ENCODE assay signal across 14 cellular contexts in the genomic region with DNA sequence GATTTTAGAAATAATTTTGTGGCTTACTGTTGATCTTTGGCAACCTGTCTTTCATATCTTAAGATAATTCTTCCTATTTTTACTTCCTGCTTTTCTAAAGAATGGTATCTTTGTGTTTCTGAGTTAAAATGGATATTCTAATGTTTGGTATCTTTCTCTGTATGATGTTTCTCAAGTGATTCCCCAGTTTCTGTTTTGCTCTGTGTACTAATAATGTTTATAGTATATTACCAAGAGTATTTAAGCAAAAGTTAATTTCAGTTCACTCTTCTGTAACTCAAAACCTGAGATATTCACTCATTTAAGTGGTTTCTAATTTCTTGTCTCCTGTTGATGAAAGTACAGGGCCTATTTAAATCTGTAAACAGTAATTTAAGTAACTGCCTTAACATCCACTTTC. TPM values are rescaled to one million over a fixed set of nuclear protein-coding genes. Genes with fewer than 3 reads are reported as not detected.
DNase-seq lines count a peak whose midpoint lies in the region; ATAC-seq, FAIRE-seq and TF ChIP-seq lines count a peak whose summit lies in the region.
"Had no signal": no experiment of that assay in that cellular context is flagged by ENCODE, and none has a peak within 500 bp of the region (broad histone marks: within the 10 kb centered on the region; RNA-seq: fewer than 3 reads in every experiment).

No MANE protein-coding gene starts in this region.

- ATAC-seq in GM18502 (IDR thresholded peaks at IDR 0.05; ENCODE audit: poor library complexity, unreplicated experiment) = peak; percentile 52
- ATAC-seq in GM21619 (IDR thresholded peaks at IDR 0.05; ENCODE audit: unreplicated experiment) = peak; percentile 48
- peak; percentile 54 for ATAC-seq in HG03432 (IDR thresholded peaks at IDR 0.05; ENCODE audit: unreplicated experiment)
- ATAC-seq in GM21360 (IDR thresholded peaks at IDR 0.05; ENCODE audit: unreplicated experiment) = no peak

- no peaks in the 10 kb centered on the region for H3K36me3 Mint-ChIP-seq in endothelial cell (ENCODE audit: low read depth, unreplicated experiment)
- H3K36me3 Mint-ChIP-seq: CD8-positive, alpha-beta memory T cell had no signal

- FAIRE-seq in GM12891 (lab: Jason Lieb, UNC) = no peak
- FAIRE-seq: RCC 7860 had no signal

- H3K4me3 Mint-ChIP-seq in endothelial cell (ENCODE audit: unreplicated experiment) = no peak overlapping the region
- H3K4me3 Mint-ChIP-seq: CD8-positive, alpha-beta memory T cell; T-helper 2 cell treated with Interferon-gamma antibody and Interleukin-4, amounts not matched to agents 5 μg/mL and 100 μg/mL, for 36 hours had no signal

- no peak for DNase-seq in endothelial cell (ENCODE audit: low spot score)
- DNase-seq in activated CD8-positive, alpha-beta memory T cell treated with anti-CD3 and anti-CD28 coated beads, Interleukin-2, amount 50 U/mL, for 4 hours = no peak
- DNase-seq in GM12891 (ENCODE audit: insufficient read length, low spot score) = no peak
- DNase-seq: CD8-positive, alpha-beta memory T cell; Kasumi-1; NCI-H1436 treated with DMSO at 0.1 percent for 48 hours; NCI-H2081 treated with DMSO at 0.1 percent for 48 hours; SHP77 had no signal

- H3K4me1 Mint-ChIP-seq in endothelial cell (ENCODE audit: unreplicated experiment) = peaks cover 10% of the 10 kb centered on the region
- H3K4me1 Mint-ChIP-seq: CD8-positive, alpha-beta memory T cell had no signal

- no peaks in the 10 kb centered on the region for H3K9me3 Mint-ChIP-seq in endothelial cell (ENCODE audit: unreplicated experiment)
- H3K9me3 Mint-ChIP-seq: CD8-positive, alpha-beta memory T cell; T-helper 2 cell treated with Interferon-gamma antibody and Interleukin-4, amounts not matched to agents 5 μg/mL and 100 μg/mL, for 36 hours had no signal

- peak overlapping the region; percentile 76 for H3K27ac Mint-ChIP-seq in endothelial cell (ENCODE audit: unreplicated experiment)
- H3K27ac Mint-ChIP-seq: CD8-positive, alpha-beta memory T cell; T-helper 2 cell treated with Interferon-gamma antibody and Interleukin-4, amounts not matched to agents 5 μg/mL and 100 μg/mL, for 36 hours had no signal

- peaks cover 2% of the 10 kb centered on the region for H3K27me3 Mint-ChIP-seq in endothelial cell (ENCODE audit: unreplicated experiment)

- no peak for TF ChIP-seq CTCF in endothelial cell (IDR thresholded peaks at IDR 0.05; ENCODE audit: unreplicated experiment)

- no peak for TF ChIP-seq POLR2A in GM12891 (IDR thresholded peaks at IDR 0.05; ENCODE audit: low read depth, low read length)

TF ChIP-seq in GM12891, 5 proteins besides CTCF, POLR2A, EP300 and RAD21:
- TF ChIP-seq SPI1 (IDR thresholded peaks at IDR 0.05; ENCODE audit: low read depth, low read length) (no peak), PAX5 (IDR thresholded peaks at IDR 0.05; ENCODE audit: insufficient read depth, low read length, severe bottlenecking) (no peak), TAF1 (IDR thresholded peaks at IDR 0.05; ENCODE audit: low read depth, low read length) (no peak), POLR2AphosphoS5 (IDR thresholded peaks at IDR 0.05; ENCODE audit: low read depth, low read length) (no peak), POU2F2 (IDR thresholded peaks at IDR 0.05; ENCODE audit: low read depth, low read length) (no peak)

RNA-seq across cellular contexts. Expression of gene CCDC150, which starts 58.3 kb away (rescaled TPM):
- total RNA-seq in endothelial cell (ENCODE audit: unreplicated experiment) = 12.4 TPM
- polyA plus RNA-seq in GM12891 (2012; ENCODE audit: low read depth, missing spikeins) = 8.7 TPM
